Comparison of ENCODE assay signal across 8 cellular contexts in genomic region chr12:121536058-121536928, GRCh38. TPM values are rescaled to one million over a fixed set of nuclear protein-coding genes. Genes with fewer than 3 reads are reported as not detected.
DNase-seq lines count a peak whose midpoint lies in the region; ATAC-seq, FAIRE-seq and TF ChIP-seq lines count a peak whose summit lies in the region.

No MANE protein-coding gene starts in this region.

- FAIRE-seq in kidney (lab: Jason Lieb, UNC) = no peak

- no peaks in the 10 kb centered on the region for H3K27me3 Mint-ChIP-seq in activated B cell treated with CpG ODN at 0.5 μM for 24 hours

- DNase-seq in NCI-H2081 (lab: John Stamatoyannopoulos, UW) = peak; percentile 40 to 74
- DNase-seq in NCI-H2081 treated with DMSO at 0.1 percent for 48 hours (lab: John Stamatoyannopoulos, UW) = no peak
- DNase-seq in NCI-H1930 (lab: John Stamatoyannopoulos, UW) = peak; percentile 27 to 30
- DNase-seq in activated B cell treated with CpG ODN at 0.5 μM for 24 hours = peak; percentile 79
- peak; percentile 58 to 88 for DNase-seq in cerebellar nuclear complex (lab: John Stamatoyannopoulos, UW)
- peak; percentile 94 for DNase-seq in kidney
- DNase-seq in stimulated activated CD4-positive, alpha-beta T cell treated with anti-CD3 and anti-CD28 coated beads, Interleukin-15, amount 100 ng/mL, for 24 hours = peak; percentile 70

- CTCF ChIA-PET in activated B cell treated with CpG ODN at 0.5 μM for 24 hours (lab: Charles Lee) = interaction anchor here (0.8 to 2.3 kb wide), 6 partner anchors 16 to 133 kb away, joined by 3 to 13 read pairs (median 4); no protein-coding TSS in a partner anchor

- no peaks in the 10 kb centered on the region for H3K9me3 ChIP-seq in kidney (ENCODE audit: control insufficient read depth in 1 of 2, low read length in 2 of 2)

- peaks cover 64% of the 10 kb centered on the region for H3K4me1 Mint-ChIP-seq in activated B cell treated with CpG ODN at 0.5 μM for 24 hours

- peak overlapping the region; percentile 57 to 64 for H3K4me3 ChIP-seq in kidney (ENCODE audit: low read length in 2 of 2)

- H3K9ac ChIP-seq in kidney (ENCODE audit: low read length in 2 of 2) = peak overlapping the region; percentile 60 to 77

- peaks cover 29% of the 10 kb centered on the region for H3K36me3 Mint-ChIP-seq in activated B cell treated with CpG ODN at 0.5 μM for 24 hours (ENCODE audit: low read depth)

- peaks cover 1 to 3% of the 10 kb centered on the region in 2 donors for H3K36me3 ChIP-seq in kidney (ENCODE audit: control insufficient read depth in 1 of 2, insufficient read depth in 2 of 2, low read length in 2 of 2)

- peak overlapping the region; percentile 91 for H3K4me3 Mint-ChIP-seq in activated B cell treated with CpG ODN at 0.5 μM for 24 hours

- ATAC-seq in HG02870 (IDR thresholded peaks at IDR 0.05; ENCODE audit: unreplicated experiment) (peak; percentile 35), activated B cell treated with CpG ODN at 0.5 μM for 24 hours (ENCODE audit: low read depth) (peak; percentile 64)

- TF ChIP-seq CTCF in activated B cell treated with CpG ODN at 0.5 μM for 24 hours (IDR thresholded peaks at IDR 0.05) (no peak), kidney (IDR thresholded peaks at IDR 0.05; ENCODE audit: borderline replicate concordance, extremely low read depth, insufficient read depth) (no peak)

- intact Hi-C loops in activated B cell treated with CpG ODN at 0.5 μM for 24 hours (cut with micrococcal nuclease) (loop anchor here (1.0 to 10.0 kb wide), 10 partner anchors 22 to 539 kb away; partner anchors contain the start of gene MLXIP), kidney (cut with DNase I) (no loop called here)

- POLR2A ChIA-PET in activated B cell treated with CpG ODN at 0.5 μM for 24 hours (lab: Charles Lee) = interaction anchor here (0.5 to 6.2 kb wide), 40 partner anchors 10 to 1881 kb away, joined by 3 to 85 read pairs (median 6); partner anchors contain the start of genes ANAPC5, CFAP251, KDM2B and ORAI1

- no peaks in the 10 kb centered on the region for H3K9me3 Mint-ChIP-seq in activated B cell treated with CpG ODN at 0.5 μM for 24 hours

- H3K27ac Mint-ChIP-seq in activated B cell treated with CpG ODN at 0.5 μM for 24 hours = peak overlapping the region; percentile 93

- H3K27ac ChIP-seq in kidney (ENCODE audit: low read depth in 2 of 2, low read length in 2 of 2) = peak overlapping the region; percentile 90 to 94

- peaks cover 17 to 24% of the 10 kb centered on the region in 2 donors for H3K4me1 ChIP-seq in kidney (ENCODE audit: control insufficient read depth in 1 of 2, insufficient read depth in 1 of 2, low read depth in 1 of 2, low read length in 2 of 2)

RNA-seq across cellular contexts. Expression of gene KDM2B, which starts 44.5 kb away (rescaled TPM):
- total RNA-seq in activated B cell treated with CpG ODN at 0.5 μM for 24 hours (197 and 236 TPM in 2 replicates), kidney (19.7 TPM)
- 6.2 TPM for polyA plus RNA-seq in kidney (ENCODE audit: insufficient read depth, low read depth, low replicate concordance)
